In genomic region chr18:12056034-12056883, GRCh38 we compare ENCODE assay signal across 24 cellular contexts. TPM values are rescaled to one million over a fixed set of nuclear protein-coding genes. Genes with fewer than 3 reads are reported as not detected.
"Had no signal": no experiment of that assay in that cellular context is flagged by ENCODE, and none has a peak within 500 bp of the region (broad histone marks: within the 10 kb centered on the region; RNA-seq: fewer than 3 reads in every experiment).

No MANE protein-coding gene starts in this region.

- H3K27me3 ChIP-seq: cardiac muscle cell, dorsolateral prefrontal cortex, ovary, spleen, tibial nerve, vagina had no signal

- H3K27ac Mint-ChIP-seq: activated naive CD4-positive, alpha-beta T cell treated with anti-CD3 and anti-CD28 coated beads, Interleukin-2, amount 50 U/mL, for 72 hours; activated T-cell treated with anti-CD3 and anti-CD28 coated beads, Interleukin-2, amount 50 U/mL, for 72 hours had no signal

- H3K9me3 ChIP-seq: ovary, spleen, tibial nerve, vagina had no signal

- H3K4me3 Mint-ChIP-seq: activated T-cell treated with anti-CD3 and anti-CD28 coated beads, Interleukin-2, amount 50 U/mL, for 72 hours had no signal

- DNase-seq: activated CD4-positive, alpha-beta T cell treated with anti-CD3 and anti-CD28 coated beads for 1 hour; activated CD8-positive, alpha-beta memory T cell treated with anti-CD3 and anti-CD28 coated beads for 24 hours; activated CD8-positive, alpha-beta memory T cell treated with anti-CD3 and anti-CD28 coated beads, Interleukin-2, amount 50 U/mL, for 48 hours; activated gamma-delta T cell treated with Interleukin-2 at 50 U/mL for 16 hours; activated T-cell treated with anti-CD3 and anti-CD28 coated beads, Interleukin-2, amount 50 U/mL, for 72 hours; dorsolateral prefrontal cortex; foreskin keratinocyte; kidney; midbrain; ovary; spleen; stimulated activated CD4-positive, alpha-beta T cell treated with anti-CD3 and anti-CD28 coated beads, Interleukin-4, amount 100 ng/mL, for 4 hours; stimulated activated naive CD4-positive, alpha-beta T cell; T1000 had no signal

- ATAC-seq: activated naive CD4-positive, alpha-beta T cell treated with anti-CD3 and anti-CD28 coated beads, Interleukin-2, amount 50 U/mL, for 72 hours; activated T-cell treated with anti-CD3 and anti-CD28 coated beads, Interleukin-2, amount 50 U/mL, for 72 hours; foreskin keratinocyte; left lobe of liver; sciatic nerve had no signal

- H3K4me3 ChIP-seq: cardiac muscle cell, dorsolateral prefrontal cortex, ovary, spleen, tibial nerve, vagina had no signal

- H3K4me1 ChIP-seq: foreskin keratinocyte, tibial nerve, vagina had no signal

- H3K9me3 Mint-ChIP-seq: activated naive CD4-positive, alpha-beta T cell treated with anti-CD3 and anti-CD28 coated beads, Interleukin-2, amount 50 U/mL, for 72 hours; activated T-cell treated with anti-CD3 and anti-CD28 coated beads, Interleukin-2, amount 50 U/mL, for 72 hours had no signal

- H3K36me3 ChIP-seq: cardiac muscle cell, ovary, spleen, tibial nerve, vagina had no signal

- H3K27ac ChIP-seq: cardiac muscle cell, dorsolateral prefrontal cortex, epithelial cell of prostate, foreskin keratinocyte, ovary, spleen, tibial nerve, vagina had no signal

- H3K36me3 Mint-ChIP-seq: activated naive CD4-positive, alpha-beta T cell treated with anti-CD3 and anti-CD28 coated beads, Interleukin-2, amount 50 U/mL, for 72 hours had no signal

RNA-seq across cellular contexts. Expression of gene ANKRD62, which starts 37.4 kb away (rescaled TPM):
- total RNA-seq: activated naive CD4-positive, alpha-beta T cell treated with anti-CD3 and anti-CD28 coated beads, Interleukin-2, amount 50 U/mL, for 72 hours; activated T-cell treated with anti-CD3 and anti-CD28 coated beads, Interleukin-2, amount 50 U/mL, for 72 hours; cardiac muscle cell; foreskin keratinocyte; kidney; left lobe of liver; lung microvascular endothelial cell; ovary; pulmonary artery endothelial cell; sciatic nerve; spleen; T-helper 1 cell treated with Interleukin-12 subunit alpha and Interleukin-12 subunit beta and Interleukin-4 antibody, amounts not matched to agents 30 ng/mL and 1 ng/mL, for 36 hours; tibial nerve had no signal
- polyA plus RNA-seq: cardiac muscle cell, foreskin keratinocyte, ovary, spleen had no signal
